26 cellular contexts compared by ENCODE assay signal in the genomic region with DNA sequence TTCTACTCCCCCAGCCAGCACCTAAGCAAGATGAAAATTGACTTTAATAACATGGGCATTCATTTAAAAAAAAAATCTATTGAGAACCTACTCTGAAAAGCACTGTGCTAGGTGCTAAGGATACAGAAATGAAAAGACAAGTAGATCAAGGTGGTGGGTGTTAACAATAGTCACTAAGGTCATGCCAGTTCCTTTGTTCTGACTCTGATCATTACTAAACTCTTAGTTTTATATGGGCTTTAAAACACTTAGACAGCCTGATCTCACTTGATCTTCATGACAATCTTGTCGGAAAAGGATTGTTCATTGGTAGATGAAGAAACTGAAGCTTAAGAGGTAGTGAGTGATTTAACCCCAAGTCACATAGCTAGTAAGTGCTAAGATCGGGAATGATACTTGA.
"Had no signal": no experiment of that assay in that cellular context is flagged by ENCODE, and none has a peak within 500 bp of the region (broad histone marks: within the 10 kb centered on the region; RNA-seq: fewer than 3 reads in every experiment).

No MANE protein-coding gene starts in this region.

- ATAC-seq: activated CD8-positive, alpha-beta T cell treated with anti-CD3 and anti-CD28 coated beads for 36 hours; activated naive CD4-positive, alpha-beta T cell treated with anti-CD3 and anti-CD28 coated beads, Interleukin-2, amount 50 U/mL, for 72 hours; body of pancreas; effector memory CD8-positive, alpha-beta T cell; heart left ventricle had no signal

- H3K27ac ChIP-seq: adrenal gland, body of pancreas, heart left ventricle had no signal

- H3K27me3 Mint-ChIP-seq: activated CD8-positive, alpha-beta T cell treated with anti-CD3 and anti-CD28 coated beads for 36 hours; effector memory CD8-positive, alpha-beta T cell had no signal

- H3K9me3 Mint-ChIP-seq: activated CD8-positive, alpha-beta T cell treated with anti-CD3 and anti-CD28 coated beads for 36 hours; activated naive CD4-positive, alpha-beta T cell treated with anti-CD3 and anti-CD28 coated beads, Interleukin-2, amount 10 ng/mL, durations not matched to agents 7 days and 5 days; activated naive CD4-positive, alpha-beta T cell treated with anti-CD3 and anti-CD28 coated beads, Interleukin-2, amount 50 U/mL, for 72 hours; activated T-cell treated with anti-CD3 and anti-CD28 coated beads, Interleukin-2, amount 50 U/mL, for 4 hours; effector memory CD8-positive, alpha-beta T cell had no signal

- H3K36me3 Mint-ChIP-seq: activated naive CD4-positive, alpha-beta T cell treated with anti-CD3 and anti-CD28 coated beads, Interleukin-2, amount 10 ng/mL, durations not matched to agents 7 days and 5 days; activated naive CD4-positive, alpha-beta T cell treated with anti-CD3 and anti-CD28 coated beads, Interleukin-2, amount 50 U/mL, for 72 hours had no signal

- H3K4me1 ChIP-seq: body of pancreas had no signal

- H3K27me3 ChIP-seq: adrenal gland, body of pancreas, heart left ventricle had no signal

- H3K9me3 ChIP-seq: adrenal gland, body of pancreas had no signal

- H3K36me3 ChIP-seq: adrenal gland, heart left ventricle had no signal

- H3K4me3 ChIP-seq: adrenal gland, body of pancreas, heart left ventricle had no signal

- H3K27ac Mint-ChIP-seq: activated CD8-positive, alpha-beta T cell treated with anti-CD3 and anti-CD28 coated beads for 36 hours; activated naive CD4-positive, alpha-beta T cell treated with anti-CD3 and anti-CD28 coated beads, Interleukin-2, amount 10 ng/mL, durations not matched to agents 7 days and 5 days; activated naive CD4-positive, alpha-beta T cell treated with anti-CD3 and anti-CD28 coated beads, Interleukin-2, amount 50 U/mL, for 72 hours; effector memory CD8-positive, alpha-beta T cell had no signal

- H3K4me3 Mint-ChIP-seq: activated CD8-positive, alpha-beta T cell treated with anti-CD3 and anti-CD28 coated beads for 36 hours; activated naive CD4-positive, alpha-beta T cell treated with anti-CD3 and anti-CD28 coated beads, Interleukin-2, amount 10 ng/mL, durations not matched to agents 7 days and 5 days; activated T-cell treated with anti-CD3 and anti-CD28 coated beads, Interleukin-2, amount 50 U/mL, for 4 hours; effector memory CD8-positive, alpha-beta T cell had no signal

- DNase-seq: activated CD4-positive, alpha-beta T cell treated with anti-CD3 and anti-CD28 coated beads for 48 hours; activated CD4-positive, alpha-beta T cell treated with anti-CD3 and anti-CD28 coated beads, Interleukin-2, amount 50 U/mL, for 1 hour; activated CD4-positive, alpha-beta T cell treated with anti-CD3 and anti-CD28 coated beads, Interleukin-2, amount 50 U/mL, for 48 hours; activated CD4-positive, CD25-positive, alpha-beta regulatory T cell; activated CD4-positive, CD25-positive, alpha-beta regulatory T cell treated with anti-CD3 and anti-CD28 coated beads, Interleukin-2, amount 50 U/mL, for 72 hours; activated CD8-positive, alpha-beta memory T cell treated with anti-CD3 and anti-CD28 coated beads for 24 hours; activated CD8-positive, alpha-beta T cell treated with anti-CD3 and anti-CD28 coated beads for 36 hours; activated gamma-delta T cell; activated naive CD4-positive, alpha-beta T cell; activated naive CD4-positive, alpha-beta T cell treated with anti-CD3 and anti-CD28 coated beads, Interleukin-2, amount 10 ng/mL, durations not matched to agents 7 days and 5 days; activated T-cell treated with anti-CD3 and anti-CD28 coated beads, Interleukin-2, amount 50 U/mL, for 4 hours; adrenal gland; amygdala; aorta; body of pancreas; caudate nucleus; cortex of kidney; dermis blood vessel endothelial cell; effector CD4-positive, alpha-beta T cell; effector memory CD8-positive, alpha-beta T cell; erythroblast; foreskin fibroblast; glutamatergic neuron; heart left ventricle; T-helper 2 cell had no signal
